In genomic region chr4:53378171-53378482, GRCh38 we compare ENCODE assay signal across 8 cellular contexts. TPM values are rescaled to one million over a fixed set of nuclear protein-coding genes. Genes with fewer than 3 reads are reported as not detected.
DNase-seq lines count a peak whose midpoint lies in the region; ATAC-seq and TF ChIP-seq lines count a peak whose summit lies in the region.

No MANE protein-coding gene starts in this region.

- no peak for TF ChIP-seq POLR2A in vagina (IDR thresholded peaks at IDR 0.05)

- no peak for ATAC-seq in CD4-positive, CD25-positive, alpha-beta regulatory T cell (ENCODE audit: low read depth in 2 of 2)
- ATAC-seq in activated naive CD4-positive, alpha-beta T cell treated with anti-CD3 and anti-CD28 coated beads, Interleukin-2, amount 50 U/mL, for 72 hours = no peak

- peaks cover 8% of the 10 kb centered on the region for H3K36me3 Mint-ChIP-seq in CD4-positive, CD25-positive, alpha-beta regulatory T cell
- peaks cover 20% of the 10 kb centered on the region for H3K36me3 Mint-ChIP-seq in HFFc6 (ENCODE audit: low read depth)
- peaks cover 16 to 20% of the 10 kb centered on the region in 2 donors for H3K36me3 Mint-ChIP-seq in activated naive CD4-positive, alpha-beta T cell treated with anti-CD3 and anti-CD28 coated beads, Interleukin-2, amount 50 U/mL, for 72 hours

- peak overlapping the region; percentile 80 to 82 for H3K9ac ChIP-seq in liver (ENCODE audit: low read depth in 1 of 2, low read length in 2 of 2)

- no peak for TF ChIP-seq RAD21 in liver (IDR thresholded peaks at IDR 0.05)

- peaks cover 30% of the 10 kb centered on the region for H3K27me3 Mint-ChIP-seq in CD4-positive, CD25-positive, alpha-beta regulatory T cell
- peaks cover 3% of the 10 kb centered on the region; the same call in 1 of the 2 replicates for H3K27me3 Mint-ChIP-seq in HFFc6 (ENCODE audit: insufficient read depth)

- H3K27me3 ChIP-seq in CD4-positive, CD25-positive, alpha-beta regulatory T cell (ENCODE audit: control insufficient read depth, insufficient read depth, low read length) = peaks cover 7% of the 10 kb centered on the region
- H3K27me3 ChIP-seq in liver (ENCODE audit: control insufficient read depth in 4 of 4, insufficient read depth in 4 of 4, low read length in 3 of 4) (no peaks in the 10 kb centered on the region), vagina (no peaks in the 10 kb centered on the region)

- peaks cover 0 to 1% (median 0%) of the 10 kb centered on the region in 7 donors for H3K9me3 Mint-ChIP-seq in CD4-positive, CD25-positive, alpha-beta regulatory T cell
- no peaks in the 10 kb centered on the region for H3K9me3 Mint-ChIP-seq in HFFc6
- no peaks in the 10 kb centered on the region for H3K9me3 Mint-ChIP-seq in activated naive CD4-positive, alpha-beta T cell treated with anti-CD3 and anti-CD28 coated beads, Interleukin-2, amount 50 U/mL, for 72 hours

- H3K27ac ChIP-seq in CD4-positive, CD25-positive, alpha-beta regulatory T cell (ENCODE audit: insufficient read depth, low read length, poor library complexity, severe bottlenecking) = peak overlapping the region; percentile 88
- H3K27ac ChIP-seq in liver (ENCODE audit: low read depth in 1 of 2, low read length in 2 of 2) (peak overlapping the region; percentile 83 to 87), vagina (peak overlapping the region; percentile 86)

- H3K36me3 ChIP-seq in CD4-positive, CD25-positive, alpha-beta regulatory T cell (ENCODE audit: control insufficient read depth, insufficient read depth, low read length) = peaks cover 6% of the 10 kb centered on the region
- H3K36me3 ChIP-seq in liver (ENCODE audit: control insufficient read depth in 4 of 4, insufficient read depth in 3 of 4, low read depth in 1 of 4, low read length in 3 of 4) = peaks cover 0 to 4% (median 2%) of the 10 kb centered on the region in 4 donors
- H3K36me3 ChIP-seq in vagina = no peaks in the 10 kb centered on the region

- no peak for DNase-seq in CD4-positive, CD25-positive, alpha-beta regulatory T cell
- DNase-seq in HFFc6 (no peak), vagina (ENCODE audit: extremely low spot score in 2 of 2) (no peak), NCI-H774 (lab: John Stamatoyannopoulos, UW) (no peak), NCI-H510A treated with DMSO at 0.1 percent for 48 hours (lab: John Stamatoyannopoulos, UW) (no peak), posterior cingulate gyrus (no peak)
- DNase-seq in activated naive CD4-positive, alpha-beta T cell treated with anti-CD3 and anti-CD28 coated beads, Interleukin-2, amount 50 U/mL, for 72 hours (ENCODE audit: low spot score in 2 of 2) = no peak

- H3K4me1 Mint-ChIP-seq in CD4-positive, CD25-positive, alpha-beta regulatory T cell = peaks cover 31 to 54% (median 36%) of the 10 kb centered on the region in 4 donors
- H3K4me1 Mint-ChIP-seq in HFFc6 (ENCODE audit: low read depth) = peaks cover 42% of the 10 kb centered on the region

- H3K4me3 ChIP-seq in CD4-positive, CD25-positive, alpha-beta regulatory T cell (ENCODE audit: low read depth, low read length) = peak overlapping the region; percentile 95
- H3K4me3 ChIP-seq in liver (ENCODE audit: low read depth in 1 of 3, low read length in 3 of 3) = peak overlapping the region; percentile 74 to 92 (median 91)
- H3K4me3 ChIP-seq in vagina = peak overlapping the region; percentile 80 to 93

- H3K4me3 Mint-ChIP-seq in CD4-positive, CD25-positive, alpha-beta regulatory T cell = peak overlapping the region; percentile 97 to 100 (median 98)
- peak overlapping the region; percentile 97 for H3K4me3 Mint-ChIP-seq in HFFc6

- WGBS in liver = under 1% methylated on average over 10 of the region's 10 CpGs

- TF ChIP-seq CTCF in HFFc6 (IDR thresholded peaks at IDR 0.05) (no peak), liver (IDR thresholded peaks at IDR 0.05; ENCODE audit: low read depth, low read length, missing input control) (no peak), vagina (IDR thresholded peaks at IDR 0.05) (no peak)

- peak overlapping the region; percentile 97 to 100 (median 98) for H3K27ac Mint-ChIP-seq in CD4-positive, CD25-positive, alpha-beta regulatory T cell
- peak overlapping the region; percentile 96 for H3K27ac Mint-ChIP-seq in HFFc6
- H3K27ac Mint-ChIP-seq in activated naive CD4-positive, alpha-beta T cell treated with anti-CD3 and anti-CD28 coated beads, Interleukin-2, amount 50 U/mL, for 72 hours = peak overlapping the region; percentile 96 to 97

- no peaks in the 10 kb centered on the region for H3K9me3 ChIP-seq in CD4-positive, CD25-positive, alpha-beta regulatory T cell (ENCODE audit: control insufficient read depth in 2 of 2, low read length in 2 of 2)
- H3K9me3 ChIP-seq in liver (ENCODE audit: control insufficient read depth in 4 of 4, low read length in 3 of 4) (no peaks in the 10 kb centered on the region), vagina (no peaks in the 10 kb centered on the region)

- peaks cover 31% of the 10 kb centered on the region for H3K4me1 ChIP-seq in CD4-positive, CD25-positive, alpha-beta regulatory T cell (ENCODE audit: control insufficient read depth, insufficient read depth, low read length, poor library complexity, severe bottlenecking)
- peaks cover 0 to 20% (median 10%) of the 10 kb centered on the region in 4 donors for H3K4me1 ChIP-seq in liver (ENCODE audit: control insufficient read depth in 4 of 4, insufficient read depth in 4 of 4, low read length in 3 of 4)
- peaks cover 23% of the 10 kb centered on the region for H3K4me1 ChIP-seq in vagina

- intact Hi-C loops in vagina (cut with DNase I) = loop anchor here (10.0 kb wide), 1 partner anchor 857 kb away; no protein-coding TSS in a partner anchor
- intact Hi-C loops in posterior cingulate gyrus (cut with DNase I) = no loop called here

TF ChIP-seq in liver, 16 proteins besides CTCF, POLR2A, EP300 and RAD21:
- no peak for TF ChIP-seq ZBTB33 (IDR thresholded peaks at IDR 0.05)

RNA-seq across cellular contexts. Expression of gene FIP1L1, which starts 0.7 kb away (rescaled TPM):
- 78.1 TPM for total RNA-seq in CD4-positive, CD25-positive, alpha-beta regulatory T cell
- polyA plus RNA-seq in CD4-positive, CD25-positive, alpha-beta regulatory T cell = 10 to 100 TPM; 68.7 to 77.8 (median 69.9) TPM
- total RNA-seq in HFFc6 (2021; fragmentation: NEBNext Ultra II Directional; extraction: Animal tissue kit (Norgen Biotek cat#: 25700)) = 10 to 100 TPM; 56.3 to 81.5 (median 77.4) TPM
- 10 to 100 TPM; 76.3 to 83.8 TPM for total RNA-seq in activated naive CD4-positive, alpha-beta T cell treated with anti-CD3 and anti-CD28 coated beads, Interleukin-2, amount 50 U/mL, for 72 hours
- total RNA-seq in liver (10 to 100 TPM; 23.3 to 30.3 TPM), vagina (31.7 TPM)
- 10 to 100 TPM; 12.2 to 13.6 TPM for polyA plus RNA-seq in liver

RNA-seq across cellular contexts. Expression of gene SCFD2, which starts 12.3 kb away (rescaled TPM):
- total RNA-seq in CD4-positive, CD25-positive, alpha-beta regulatory T cell = 23.9 TPM
- 10 to 100 TPM; 15.0 to 20.6 (median 15.7) TPM for polyA plus RNA-seq in CD4-positive, CD25-positive, alpha-beta regulatory T cell
- total RNA-seq in HFFc6 (2021; fragmentation: NEBNext Ultra II Directional; extraction: Animal tissue kit (Norgen Biotek cat#: 25700)) = 10 to 100 TPM; 35.2 to 46.7 (median 41.5) TPM
- total RNA-seq in activated naive CD4-positive, alpha-beta T cell treated with anti-CD3 and anti-CD28 coated beads, Interleukin-2, amount 50 U/mL, for 72 hours = 10 to 100 TPM; 15.6 to 29.1 TPM
- total RNA-seq in liver (10 to 100 TPM in 1 of 2 donors, 1 to 10 TPM in 1; 9.3 to 28.8 TPM), vagina (33.1 TPM)
- polyA plus RNA-seq in liver = 1 to 10 TPM; 4.3 to 5.6 TPM
